ENCODE assay signal across 11 cellular contexts in the genomic region with DNA sequence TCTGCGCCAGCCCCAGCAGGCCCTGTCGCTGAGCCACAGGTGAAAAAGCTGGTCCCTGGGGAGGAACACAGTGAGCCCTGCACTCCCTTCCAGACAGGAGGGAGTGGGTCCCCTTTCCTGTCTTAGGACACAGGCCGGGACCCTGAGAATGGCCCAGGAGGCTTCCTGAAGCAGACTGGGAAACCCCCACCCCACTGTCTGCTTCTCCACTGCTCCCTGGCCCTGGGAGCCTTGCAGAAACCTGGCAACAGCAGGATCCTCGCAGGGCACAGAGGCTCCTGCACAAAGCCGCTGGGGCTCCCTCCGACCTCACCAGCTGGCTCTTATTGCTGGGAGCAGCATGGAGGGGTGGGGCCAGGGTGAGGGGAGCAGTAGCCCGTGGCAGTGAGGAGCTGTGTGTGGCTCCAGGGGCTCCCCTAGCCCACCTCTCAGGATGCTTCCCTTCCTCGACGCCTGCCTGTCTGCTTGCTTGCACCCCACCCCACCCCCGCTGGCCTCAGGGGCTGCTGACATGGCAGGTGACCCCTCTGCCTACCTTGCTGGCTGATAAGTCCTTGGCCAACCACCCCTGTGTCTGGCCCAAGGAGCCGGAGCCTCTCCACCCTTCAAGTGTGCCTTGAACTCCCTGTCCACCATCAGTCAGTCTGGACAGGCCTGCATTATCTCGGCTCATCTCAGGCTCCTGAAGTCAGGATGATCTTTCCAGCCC.
DNase-seq lines count a peak whose midpoint lies in the region; ATAC-seq, FAIRE-seq and TF ChIP-seq lines count a peak whose summit lies in the region.
"Had no signal": no experiment of that assay in that cellular context is flagged by ENCODE, and none has a peak within 500 bp of the region (broad histone marks: within the 10 kb centered on the region; RNA-seq: fewer than 3 reads in every experiment).

No MANE protein-coding gene starts in this region.

- H2AFZ ChIP-seq in H1 (ENCODE audit: low read length): no peak overlapping the region

- 74% methylated on average over 11 of the region's 12 CpGs; no CpG with 5 or more reads in 1 of the 2 experiments for WGBS in H1 (ENCODE audit: extremely low coverage in 1 of 2, insufficient coverage in 1 of 2, insufficient read length in 1 of 2, insufficient replicate concordance in 2 of 2, low coverage in 1 of 2, low lambda C conversion rate in 2 of 2, missing lambda C conversion rate in 1 of 2), 2 experiments
- WGBS in spleen, 5 donors: 77 to 94% (median 89%) methylated on average over 5 to 12 of the region's 12 CpGs

- intact Hi-C loops in spleen (cut with DNase I; ENCODE audit: low total_unique reads): no loop called here

- no peak overlapping the region for H3K14ac ChIP-seq in H1 (ENCODE audit: insufficient read length)

- H3K4me2 ChIP-seq in H1 (ENCODE audit: insufficient read depth in 1 of 2, low read depth in 2 of 2, low read length in 2 of 2): no peak overlapping the region

- H4K5ac ChIP-seq in H1 (ENCODE audit: insufficient read length, low read depth, low read length): no peak overlapping the region

- H4K8ac ChIP-seq in H1 (ENCODE audit: extremely low read depth, insufficient read depth, low read length): peak overlapping the region; percentile 35; the same call in 1 of the 2 replicates

- H3K9me3 ChIP-seq in H1 (ENCODE audit: insufficient read depth in 2 of 2, low read depth in 1 of 2, low read length in 1 of 2) (no peaks in the 10 kb centered on the region), spleen (no peaks in the 10 kb centered on the region)
- H3K9me3 ChIP-seq: body of pancreas, neutrophil had no signal

- H3K4me1 Mint-ChIP-seq in activated naive CD4-positive, alpha-beta T cell treated with anti-CD3 and anti-CD28 coated beads, Interleukin-2, amount 10 ng/mL, durations not matched to agents 7 days and 5 days: peaks cover 10% of the 10 kb centered on the region

- H2BK120ac ChIP-seq in H1 (replicated peaks; ENCODE audit: low read depth, low read length): no peak overlapping the region

- H3K23ac ChIP-seq in H1 (ENCODE audit: insufficient read length): no peak overlapping the region

- no peaks in the 10 kb centered on the region for H3K79me2 ChIP-seq in H1 (ENCODE audit: control insufficient read depth in 1 of 2, insufficient read depth in 2 of 2, low read length in 2 of 2)

- FAIRE-seq in H1 (lab: Jason Lieb, UNC): no peak
- FAIRE-seq in HTR-8/SVneo (lab: Jason Lieb, UNC): no peak

- no peak overlapping the region for H3K27ac Mint-ChIP-seq in activated naive CD4-positive, alpha-beta T cell treated with anti-CD3 and anti-CD28 coated beads, Interleukin-2, amount 10 ng/mL, durations not matched to agents 7 days and 5 days
- H3K27ac Mint-ChIP-seq: CD4-positive, CD25-positive, alpha-beta regulatory T cell had no signal

- no peak overlapping the region for H2BK20ac ChIP-seq in H1 (ENCODE audit: low read length)

- no peak overlapping the region for H2BK5ac ChIP-seq in H1 (ENCODE audit: low read depth, low read length)

- TF ChIP-seq CTCF in H1 (IDR thresholded peaks at IDR 0.05; ENCODE audit: control extremely low read depth in 1 of 3, insufficient read depth in 1 of 3, low read depth in 1 of 3, low read length in 3 of 3) (no peak), spleen (IDR thresholded peaks at IDR 0.05 in 8 of 11, conservative IDR thresholded peaks at IDR 0.05 in 3 of 11) (no peak)

- no peak overlapping the region for H3K18ac ChIP-seq in H1 (ENCODE audit: extremely low read depth, low read length)

- H3K4me1 ChIP-seq in H1 (replicated peaks in 1 of 4; ENCODE audit: control insufficient read depth in 3 of 4, insufficient read depth in 4 of 4, low read length in 3 of 4) (peaks cover 0 to 6% (median 2%) of the 10 kb centered on the region in 4 experiments; a peak in 2 of 7 replicates), spleen (no peaks in the 10 kb centered on the region)
- H3K4me1 ChIP-seq: body of pancreas had no signal

- H3K36me3 Mint-ChIP-seq in activated naive CD4-positive, alpha-beta T cell treated with anti-CD3 and anti-CD28 coated beads, Interleukin-2, amount 10 ng/mL, durations not matched to agents 7 days and 5 days: peaks cover 1% of the 10 kb centered on the region

- peak; percentile 10 for DNase-seq in activated naive CD4-positive, alpha-beta T cell treated with anti-CD3 and anti-CD28 coated beads, Interleukin-2, amount 10 ng/mL, durations not matched to agents 7 days and 5 days
- DNase-seq in activated naive CD4-positive, alpha-beta T cell treated with anti-CD3 and anti-CD28 coated beads, Interleukin-2, amount 50 U/mL, for 16 hours: no peak
- DNase-seq in NCI-H1694 treated with DMSO at 0.1 percent for 48 hours (lab: John Stamatoyannopoulos, UW): peak; percentile 50
- DNase-seq in H1 (ENCODE audit: low read depth in 1 of 2, low spot score in 2 of 2): peak in 1 of 2 experiments; percentile 43
- DNase-seq in spleen: peak; percentile 41
- DNase-seq in HTR-8/SVneo (ENCODE audit: insufficient read length, low spot score): no peak
- no peak for DNase-seq in amniotic stem cell (lab: John Stamatoyannopoulos, UW)
- DNase-seq: CD4-positive, CD25-positive, alpha-beta regulatory T cell had no signal

- peak overlapping the region; percentile 81; the same call in 1 of the 2 replicates for H2BK15ac ChIP-seq in H1 (ENCODE audit: low read length)

- no peaks in the 10 kb centered on the region for H3K36me3 ChIP-seq in H1 (ENCODE audit: control insufficient read depth in 2 of 4, insufficient read depth in 4 of 4, low read length in 3 of 4)
- peaks cover 0 to 50% (median 0%) of the 10 kb centered on the region in 6 donors for H3K36me3 ChIP-seq in spleen

- no peak overlapping the region for H4K91ac ChIP-seq in H1 (replicated peaks; ENCODE audit: insufficient read length, low read length)

- H3K9ac ChIP-seq in H1 (replicated peaks in 1 of 4; ENCODE audit: extremely low read depth in 1 of 4, low read depth in 3 of 4, low read length in 3 of 4): no peak overlapping the region

- no peak overlapping the region for H3K4ac ChIP-seq in H1 (replicated peaks; ENCODE audit: insufficient read length, low read depth, low read length)

- H3K4me3 ChIP-seq in H1 (ENCODE audit: extremely low read depth in 1 of 4, insufficient read depth in 2 of 4, low read depth in 3 of 4, low read length in 4 of 4) (no peak overlapping the region), spleen (no peak overlapping the region)
- H3K4me3 ChIP-seq: body of pancreas had no signal

- no peak overlapping the region for H2AK5ac ChIP-seq in H1 (ENCODE audit: low read depth, low read length)

- no peaks in the 10 kb centered on the region for H3K27me3 Mint-ChIP-seq in activated naive CD4-positive, alpha-beta T cell treated with anti-CD3 and anti-CD28 coated beads, Interleukin-2, amount 10 ng/mL, durations not matched to agents 7 days and 5 days
- H3K27me3 Mint-ChIP-seq: CD4-positive, CD25-positive, alpha-beta regulatory T cell had no signal

- POLR2A ChIA-PET in H1 (lab: Charles Lee; ENCODE audit: partially characterized antibody): interaction anchor here (0.8 kb wide), 1 partner anchor 76 kb away, joined by 3 read pairs; no protein-coding TSS in a partner anchor

- H2BK12ac ChIP-seq in H1 (ENCODE audit: low read depth, low read length): no peak overlapping the region

- no peaks in the 10 kb centered on the region for H3K79me1 ChIP-seq in H1 (ENCODE audit: low read depth, low read length)

- TF ChIP-seq RAD21 in H1 (IDR thresholded peaks at IDR 0.05 in 1 of 2, conservative IDR thresholded peaks at IDR 0.05 in 1 of 2; ENCODE audit: low read depth in 2 of 2, low read length in 2 of 2): no peak

- no peaks in the 10 kb centered on the region for H3K9me3 Mint-ChIP-seq in activated naive CD4-positive, alpha-beta T cell treated with anti-CD3 and anti-CD28 coated beads, Interleukin-2, amount 10 ng/mL, durations not matched to agents 7 days and 5 days

- no peak overlapping the region for H3K56ac ChIP-seq in H1 (replicated peaks; ENCODE audit: insufficient read length, low read depth, low read length)

- TF ChIP-seq EP300 in H1 (IDR thresholded peaks at IDR 0.05; ENCODE audit: borderline replicate concordance in 1 of 2, low read depth in 2 of 2, low read length in 2 of 2): no peak

- no peaks in the 10 kb centered on the region for H4K20me1 ChIP-seq in H1 (replicated peaks in 1 of 2; ENCODE audit: control insufficient read depth in 1 of 2, insufficient read depth in 2 of 2, low read length in 2 of 2)

- ATAC-seq in GM21447 (IDR thresholded peaks at IDR 0.05; ENCODE audit: unreplicated experiment): no peak
- ATAC-seq: body of pancreas had no signal

- H3K27ac ChIP-seq in H1 (ENCODE audit: low read depth, low read length) (no peak overlapping the region), spleen (no peak overlapping the region)
- H3K27ac ChIP-seq: body of pancreas, neutrophil had no signal

- H3K27me3 ChIP-seq in H1 (replicated peaks in 1 of 4; ENCODE audit: control insufficient read depth in 3 of 4, extremely low read depth in 1 of 4, insufficient read depth in 3 of 4, low read length in 3 of 4) (peaks cover 8 to 50% (median 31%) of the 10 kb centered on the region in 4 experiments), spleen (replicated peaks in 1 of 7) (no peaks in the 10 kb centered on the region)
- H3K27me3 ChIP-seq: body of pancreas had no signal

- H3K23me2 ChIP-seq in H1 (ENCODE audit: low read depth, low read length): no peaks in the 10 kb centered on the region

- H3K4me3 Mint-ChIP-seq in activated naive CD4-positive, alpha-beta T cell treated with anti-CD3 and anti-CD28 coated beads, Interleukin-2, amount 10 ng/mL, durations not matched to agents 7 days and 5 days: no peak overlapping the region
- H3K4me3 Mint-ChIP-seq: CD4-positive, CD25-positive, alpha-beta regulatory T cell had no signal

- TF ChIP-seq POLR2A in H1 (IDR thresholded peaks at IDR 0.05; ENCODE audit: control extremely low read depth in 1 of 2, low read depth in 2 of 2, low read length in 2 of 2) (no peak), spleen (IDR thresholded peaks at IDR 0.05) (no peak)

- CTCF ChIA-PET in activated naive CD4-positive, alpha-beta T cell treated with anti-CD3 and anti-CD28 coated beads, Interleukin-2, amount 10 ng/mL, durations not matched to agents 7 days and 5 days (lab: Charles Lee): no interaction called here
- CTCF ChIA-PET in H1 (lab: Charles Lee; ENCODE audit: partially characterized antibody): interaction anchor here (0.9 to 1.2 kb wide), 2 partner anchors 56 to 160 kb away, joined by 3 read pairs; no protein-coding TSS in a partner anchor

TF ChIP-seq in H1, 55 proteins besides CTCF, POLR2A, EP300 and RAD21 (continues in another document):
- no peak for TF ChIP-seq GTF2F1 (IDR thresholded peaks at IDR 0.05; ENCODE audit: borderline replicate concordance, low read depth, low read length)
- no peak for TF ChIP-seq TBP (IDR thresholded peaks at IDR 0.05; ENCODE audit: low read depth, low read length)
- no peak for TF ChIP-seq HDAC2 (IDR thresholded peaks at IDR 0.05; ENCODE audit: borderline replicate concordance in 1 of 2, low read depth in 2 of 2, low read length in 2 of 2)
- no peak for TF ChIP-seq RFX5 (IDR thresholded peaks at IDR 0.05; ENCODE audit: borderline replicate concordance, low read depth, low read length)

Comparison
In these comparisons a context has a peak if more than half of its experiments do, and no peak if none do; other contexts are left out.
1. DNase-seq: peak in activated naive CD4-positive, alpha-beta T cell treated with anti-CD3 and anti-CD28 coated beads, Interleukin-2, amount 10 ng/mL, durations not matched to agents 7 days and 5 days (single experiment), NCI-H1694 treated with DMSO at 0.1 percent for 48 hours (single experiment) and spleen (single experiment); none in activated naive CD4-positive, alpha-beta T cell treated with anti-CD3 and anti-CD28 coated beads, Interleukin-2, amount 50 U/mL, for 16 hours (single experiment), HTR-8/SVneo (single experiment) and amniotic stem cell (single experiment).